17 cellular contexts compared by ENCODE assay signal in the genomic region with DNA sequence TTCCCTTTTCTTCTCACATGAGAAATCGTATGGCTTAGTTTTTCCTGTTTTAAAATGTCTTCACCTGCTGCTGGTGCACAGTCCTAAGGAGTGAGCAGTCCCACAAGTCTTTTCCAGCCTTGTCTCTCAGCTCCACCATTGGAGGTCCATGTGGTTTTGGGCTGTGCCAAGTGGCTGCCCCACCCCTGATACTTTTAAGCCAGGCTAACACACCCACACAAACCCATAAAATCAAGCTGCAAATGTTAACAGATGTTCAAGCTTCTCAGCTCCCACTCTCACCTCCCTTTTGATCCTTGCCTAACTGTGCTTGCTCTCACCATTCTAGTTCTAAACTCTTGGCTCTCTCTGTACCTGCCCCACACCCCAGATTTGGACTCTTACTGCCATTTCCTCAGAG.
DNase-seq lines count a peak whose midpoint lies in the region; ATAC-seq and TF ChIP-seq lines count a peak whose summit lies in the region.
"Had no signal": no experiment of that assay in that cellular context is flagged by ENCODE, and none has a peak within 500 bp of the region (broad histone marks: within the 10 kb centered on the region; RNA-seq: fewer than 3 reads in every experiment).

No MANE protein-coding gene starts in this region.

- H3K79me2 ChIP-seq in neural progenitor cell (ENCODE audit: low read depth) = no peaks in the 10 kb centered on the region

- H3K9me3 Mint-ChIP-seq in neural progenitor cell = peaks cover 4% of the 10 kb centered on the region
- no peaks in the 10 kb centered on the region for H3K9me3 Mint-ChIP-seq in activated CD8-positive, alpha-beta memory T cell treated with anti-CD3 and anti-CD28 coated beads, Interleukin-2, amount 10 ng/mL, durations not matched to agents 7 days and 5 days (ENCODE audit: low read depth)

- H3K36me3 ChIP-seq in SJCRH30 (no peaks in the 10 kb centered on the region), neural progenitor cell (no peaks in the 10 kb centered on the region)

- no peak overlapping the region for H3K9ac ChIP-seq in neural progenitor cell

- peak overlapping the region; percentile 52 for H2AFZ ChIP-seq in neural progenitor cell (replicated peaks)

- H3K4me3 ChIP-seq in HFF-Myc (replicated peaks; ENCODE audit: low read depth, low read length) (no peak overlapping the region), SJCRH30 (no peak overlapping the region), neural progenitor cell (no peak overlapping the region)

- H3K4me2 ChIP-seq in neural progenitor cell = no peak overlapping the region

- H3K36me3 Mint-ChIP-seq in neural progenitor cell = no peaks in the 10 kb centered on the region
- H3K36me3 Mint-ChIP-seq in activated CD8-positive, alpha-beta memory T cell treated with anti-CD3 and anti-CD28 coated beads, Interleukin-2, amount 10 ng/mL, durations not matched to agents 7 days and 5 days = no peaks in the 10 kb centered on the region
- H3K36me3 Mint-ChIP-seq: T-cell had no signal

- no peaks in the 10 kb centered on the region for H3K9me3 ChIP-seq in SJCRH30 (replicated peaks)
- H3K9me3 ChIP-seq in neural progenitor cell (ENCODE audit: low read depth) = peaks cover 2% of the 10 kb centered on the region
- H3K9me3 ChIP-seq: Caco-2 had no signal

- DNase-seq in DMS 273 (lab: John Stamatoyannopoulos, UW; ENCODE audit: unreplicated experiment) = peak; percentile 4
- DNase-seq in DMS 273 treated with DMSO at 0.1 percent for 48 hours (lab: John Stamatoyannopoulos, UW) = no peak
- DNase-seq in HFF-Myc (ENCODE audit: extremely low read depth, low read depth) = peak; percentile 45
- peak; percentile 14 to 37 for DNase-seq in SJCRH30
- DNase-seq in neural progenitor cell (ENCODE audit: low spot score) = no peak
- no peak for DNase-seq in HuH-7.5 (ENCODE audit: low spot score)
- no peak for DNase-seq in activated naive CD4-positive, alpha-beta T cell (lab: John Stamatoyannopoulos, UW)
- no peak for DNase-seq in activated CD8-positive, alpha-beta memory T cell treated with anti-CD3 and anti-CD28 coated beads, Interleukin-2, amount 10 ng/mL, durations not matched to agents 7 days and 5 days
- DNase-seq: Caco-2, GDM1, HCEC 1CT, NCI-H1105, NCI-H1694 treated with DMSO at 0.1 percent for 48 hours, T-cell had no signal

- H3K4me3 Mint-ChIP-seq in neural progenitor cell = no peak overlapping the region
- no peak overlapping the region for H3K4me3 Mint-ChIP-seq in activated CD8-positive, alpha-beta memory T cell treated with anti-CD3 and anti-CD28 coated beads, Interleukin-2, amount 10 ng/mL, durations not matched to agents 7 days and 5 days
- H3K4me3 Mint-ChIP-seq: T-cell had no signal

- no peak overlapping the region for H3K27ac Mint-ChIP-seq in neural progenitor cell
- no peak overlapping the region for H3K27ac Mint-ChIP-seq in activated CD8-positive, alpha-beta memory T cell treated with anti-CD3 and anti-CD28 coated beads, Interleukin-2, amount 10 ng/mL, durations not matched to agents 7 days and 5 days
- H3K27ac Mint-ChIP-seq: T-cell had no signal

- no peaks in the 10 kb centered on the region for H3K27me3 Mint-ChIP-seq in neural progenitor cell (ENCODE audit: insufficient read depth, low read depth)
- H3K27me3 Mint-ChIP-seq in activated CD8-positive, alpha-beta memory T cell treated with anti-CD3 and anti-CD28 coated beads, Interleukin-2, amount 10 ng/mL, durations not matched to agents 7 days and 5 days = no peaks in the 10 kb centered on the region

- TF ChIP-seq CTCF in HFF-Myc (IDR thresholded peaks at IDR 0.05; ENCODE audit: low read depth, low read length, missing control alignments) (no peak), neural progenitor cell (IDR thresholded peaks at IDR 0.05) (no peak)

- H3K27ac ChIP-seq in SJCRH30 (no peak overlapping the region), neural progenitor cell (no peak overlapping the region)
- H3K27ac ChIP-seq: 22Rv1, C4-2B, RWPE1 had no signal

- H3K27me3 ChIP-seq in SJCRH30 (no peaks in the 10 kb centered on the region), neural progenitor cell (no peaks in the 10 kb centered on the region)

- no peak for ATAC-seq in activated CD8-positive, alpha-beta memory T cell treated with anti-CD3 and anti-CD28 coated beads, Interleukin-2, amount 10 ng/mL, durations not matched to agents 7 days and 5 days
- ATAC-seq: T-cell had no signal

- no peaks in the 10 kb centered on the region for H4K20me1 ChIP-seq in neural progenitor cell (ENCODE audit: low read depth)

- peaks cover 16% of the 10 kb centered on the region for H3K4me1 Mint-ChIP-seq in neural progenitor cell
- no peaks in the 10 kb centered on the region for H3K4me1 Mint-ChIP-seq in activated CD8-positive, alpha-beta memory T cell treated with anti-CD3 and anti-CD28 coated beads, Interleukin-2, amount 10 ng/mL, durations not matched to agents 7 days and 5 days
- H3K4me1 Mint-ChIP-seq: T-cell had no signal

- H3F3A ChIP-seq in neural progenitor cell (ENCODE audit: low read depth) = no peaks in the 10 kb centered on the region

- CTCF ChIA-PET in activated CD8-positive, alpha-beta memory T cell treated with anti-CD3 and anti-CD28 coated beads, Interleukin-2, amount 10 ng/mL, durations not matched to agents 7 days and 5 days (lab: Charles Lee) = no interaction called here

- peaks cover 12% of the 10 kb centered on the region for H3K4me1 ChIP-seq in SJCRH30
- no peaks in the 10 kb centered on the region for H3K4me1 ChIP-seq in neural progenitor cell
- H3K4me1 ChIP-seq: Caco-2 had no signal

Comparison
In these comparisons a context has a peak if more than half of its experiments do, and no peak if none do; other contexts are left out.
1. DNase-seq: peak in DMS 273 (single experiment), HFF-Myc (single experiment) and SJCRH30 (2 of 2); none in DMS 273 treated with DMSO at 0.1 percent for 48 hours (single experiment), neural progenitor cell (single experiment), HuH-7.5 (single experiment), activated naive CD4-positive, alpha-beta T cell (0 of 4) and activated CD8-positive, alpha-beta memory T cell treated with anti-CD3 and anti-CD28 coated beads, Interleukin-2, amount 10 ng/mL, durations not matched to agents 7 days and 5 days (single experiment).